ENCODE assay signal across 25 cellular contexts in the genomic region with DNA sequence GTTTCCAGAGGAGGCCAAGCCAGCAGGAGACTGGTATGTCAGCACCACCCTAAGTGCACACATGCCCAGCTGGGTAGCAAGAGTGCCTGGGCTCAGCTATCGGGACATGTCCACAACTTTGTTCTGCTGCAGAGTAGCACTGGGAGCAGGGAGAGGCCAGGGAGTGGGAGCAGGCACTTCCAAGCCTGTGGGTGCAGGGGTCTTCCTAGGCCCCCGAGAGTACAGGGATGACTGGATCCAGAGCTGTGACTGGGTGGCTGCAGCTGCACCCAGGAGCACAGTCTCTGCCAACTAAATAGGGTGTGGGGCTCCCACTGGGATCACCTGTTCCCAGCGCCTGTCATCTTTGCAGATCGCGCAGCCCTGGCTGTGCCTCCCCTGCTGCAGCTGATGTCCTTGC.
"Had no signal": no experiment of that assay in that cellular context is flagged by ENCODE, and none has a peak within 500 bp of the region (broad histone marks: within the 10 kb centered on the region; RNA-seq: fewer than 3 reads in every experiment).

No MANE protein-coding gene starts in this region.

- H3K27ac Mint-ChIP-seq: immature natural killer cell; memory B cell; naive thymus-derived CD8-positive, alpha-beta T cell; nephron; progenitor cell of endocrine pancreas; stimulated activated memory B cell treated with anti-CD40 and anti-IgM and Interleukin-4, amounts not matched to agents 10 μg/mL and 1 μg/mL and 100 μg/mL, for 72 hours; stimulated activated naive CD8-positive, alpha-beta T cell treated with anti-CD3 and anti-CD28 coated beads, Interleukin-15, amount 100 ng/mL, for 72 hours; type B pancreatic cell had no signal

- H3K27ac ChIP-seq: left ventricle myocardium inferior, neutrophil, ovary, right atrium auricular region, right lobe of liver, tibial nerve, uterus had no signal

- H3K4me1 Mint-ChIP-seq: memory B cell; naive thymus-derived CD8-positive, alpha-beta T cell; nephron; neural crest cell; stimulated activated memory B cell treated with anti-CD40 and anti-IgM and Interleukin-4, amounts not matched to agents 10 μg/mL and 1 μg/mL and 100 μg/mL, for 72 hours; stimulated activated naive CD8-positive, alpha-beta T cell treated with anti-CD3 and anti-CD28 coated beads, Interleukin-15, amount 100 ng/mL, for 72 hours had no signal

- H3K4me2 ChIP-seq: smooth muscle cell had no signal

- H3K36me3 ChIP-seq: left ventricle myocardium inferior, neutrophil, ovary, right atrium auricular region, right lobe of liver, tibial nerve, uterus had no signal

- ATAC-seq: naive thymus-derived CD8-positive, alpha-beta T cell; stimulated activated memory B cell treated with anti-CD40 and anti-IgM and Interleukin-4, amounts not matched to agents 10 μg/mL and 1 μg/mL and 100 μg/mL, for 72 hours; stimulated activated naive CD8-positive, alpha-beta T cell treated with anti-CD3 and anti-CD28 coated beads, Interleukin-15, amount 100 ng/mL, for 72 hours had no signal

- H3K27me3 ChIP-seq: neutrophil, ovary, right atrium auricular region, right lobe of liver, tibial nerve, uterus had no signal

- H3K36me3 Mint-ChIP-seq: stimulated activated memory B cell treated with anti-CD40 and anti-IgM and Interleukin-4, amounts not matched to agents 10 μg/mL and 1 μg/mL and 100 μg/mL, for 72 hours; type B pancreatic cell had no signal

- H3K9me3 ChIP-seq: neutrophil, ovary, right lobe of liver, uterus had no signal

- H3K4me3 Mint-ChIP-seq: immature natural killer cell; memory B cell; naive thymus-derived CD8-positive, alpha-beta T cell; nephron; neural crest cell; stimulated activated memory B cell treated with anti-CD40 and anti-IgM and Interleukin-4, amounts not matched to agents 10 μg/mL and 1 μg/mL and 100 μg/mL, for 72 hours; stimulated activated naive CD8-positive, alpha-beta T cell treated with anti-CD3 and anti-CD28 coated beads, Interleukin-15, amount 100 ng/mL, for 72 hours; type B pancreatic cell had no signal

- H3K4me3 ChIP-seq: left ventricle myocardium inferior, ovary, right atrium auricular region, right lobe of liver, smooth muscle cell, tibial nerve, uterus had no signal

- H3K4me1 ChIP-seq: left ventricle myocardium inferior, right atrium auricular region, right lobe of liver, tibial nerve, uterus had no signal

- DNase-seq: hypothalamus; immature natural killer cell; left ventricle myocardium inferior; naive thymus-derived CD8-positive, alpha-beta T cell; occipital lobe; ovary; right lobe of liver; stimulated activated CD4-positive, alpha-beta T cell treated with anti-CD3 and anti-CD28 coated beads, Interleukin-1b, Interleukin-23, amount 100 ng/mL, for 48 hours; stimulated activated CD4-positive, alpha-beta T cell treated with anti-CD3 and anti-CD28 coated beads, Interleukin-2, amount 100 ng/mL, for 48 hours; stimulated activated CD4-positive, alpha-beta T cell treated with anti-CD3 and anti-CD28 coated beads, Interleukin-4, amount 100 ng/mL, for 4 hours; stimulated activated CD8-positive, alpha-beta memory T cell treated with anti-CD3 and anti-CD28 coated beads, Interleukin-4, amount 100 ng/mL, for 48 hours; stimulated activated naive CD4-positive, alpha-beta T cell treated with Interleukin-2 at 50 U/mL for 16 hours; stimulated activated naive CD8-positive, alpha-beta T cell treated with anti-CD3 and anti-CD28 coated beads, Interleukin-15, amount 100 ng/mL, for 72 hours; substantia nigra; uterus had no signal

- H3K27me3 Mint-ChIP-seq: memory B cell; naive thymus-derived CD8-positive, alpha-beta T cell; progenitor cell of endocrine pancreas; stimulated activated memory B cell treated with anti-CD40 and anti-IgM and Interleukin-4, amounts not matched to agents 10 μg/mL and 1 μg/mL and 100 μg/mL, for 72 hours; stimulated activated naive CD8-positive, alpha-beta T cell treated with anti-CD3 and anti-CD28 coated beads, Interleukin-15, amount 100 ng/mL, for 72 hours; type B pancreatic cell had no signal
